Comparison of ENCODE assay signal across 13 cellular contexts in the genomic region with DNA sequence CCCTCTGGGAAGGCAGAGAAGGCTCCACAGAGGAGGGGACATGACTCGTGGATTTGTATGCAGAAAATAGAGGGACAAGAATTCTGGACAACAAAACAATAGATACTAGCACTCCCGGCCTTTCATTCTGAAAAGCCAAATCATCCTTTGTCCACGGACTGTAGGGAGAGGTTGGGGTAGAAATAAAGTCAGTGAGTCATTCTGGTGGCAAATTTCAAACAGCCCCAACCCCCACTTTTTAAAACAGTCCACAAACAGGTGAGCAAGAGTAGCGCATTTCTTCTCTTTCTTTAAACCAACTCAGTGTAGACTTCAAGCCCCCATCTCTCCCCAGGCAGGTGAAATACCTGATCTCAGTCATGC. TPM values are rescaled to one million over a fixed set of nuclear protein-coding genes. Genes with fewer than 3 reads are reported as not detected.
A peak's percentile ranks its signal among the peaks of the same experiment; 100 is the strongest.
DNase-seq lines count a peak whose midpoint lies in the region; ATAC-seq and TF ChIP-seq lines count a peak whose summit lies in the region.
"Had no signal": no experiment of that assay in that cellular context is flagged by ENCODE, and none has a peak within 500 bp of the region (broad histone marks: within the 10 kb centered on the region; RNA-seq: fewer than 3 reads in every experiment).

No MANE protein-coding gene starts in this region.

- H3K4me1 Mint-ChIP-seq in osteocyte (ENCODE audit: unreplicated experiment), result peaks cover 80% of the 10 kb centered on the region

- H3K27me3 ChIP-seq in heart right ventricle, result no peaks in the 10 kb centered on the region
- H3K27me3 ChIP-seq in esophagus muscularis mucosa, result no peaks in the 10 kb centered on the region

- H3K36me3 ChIP-seq in heart right ventricle, result no peaks in the 10 kb centered on the region
- no peaks in the 10 kb centered on the region for H3K36me3 ChIP-seq in esophagus muscularis mucosa
- no peaks in the 10 kb centered on the region for H3K36me3 ChIP-seq in urinary bladder (ENCODE audit: insufficient read depth)

- H3K4me1 ChIP-seq in heart right ventricle, result peaks cover 12 to 42% (median 36%) of the 10 kb centered on the region in 9 donors
- H3K4me1 ChIP-seq in esophagus muscularis mucosa, result peaks cover 46 to 86% (median 81%) of the 10 kb centered on the region in 4 donors
- H3K4me1 ChIP-seq in urinary bladder (ENCODE audit: insufficient read depth), result no peaks in the 10 kb centered on the region

- TF ChIP-seq EP300 in esophagus muscularis mucosa (IDR thresholded peaks at IDR 0.05), result no peak

- peak overlapping the region; percentile 87 for H3K27ac Mint-ChIP-seq in osteocyte (ENCODE audit: unreplicated experiment)
- H3K27ac Mint-ChIP-seq in activated naive CD4-positive, alpha-beta T cell treated with anti-CD3 and anti-CD28 coated beads, Interleukin-2, amount 50 U/mL, for 72 hours, result no peak overlapping the region
- H3K27ac Mint-ChIP-seq: activated T-cell treated with anti-CD3 and anti-CD28 coated beads, Interleukin-2, amount 50 U/mL, for 72 hours had no signal

- no peaks in the 10 kb centered on the region for H3K9me3 Mint-ChIP-seq in osteocyte (ENCODE audit: unreplicated experiment)
- H3K9me3 Mint-ChIP-seq in activated naive CD4-positive, alpha-beta T cell treated with anti-CD3 and anti-CD28 coated beads, Interleukin-2, amount 50 U/mL, for 72 hours, result no peaks in the 10 kb centered on the region
- H3K9me3 Mint-ChIP-seq: activated T-cell treated with anti-CD3 and anti-CD28 coated beads, Interleukin-2, amount 50 U/mL, for 72 hours had no signal

- DNase-seq in heart right ventricle (no peak), left ventricle myocardium superior (no peak), esophagus muscularis mucosa (ENCODE audit: extremely low spot score) (no peak), osteocyte (ENCODE audit: extremely low spot score, unreplicated experiment) (no peak)
- no peak for DNase-seq in activated naive CD4-positive, alpha-beta T cell treated with anti-CD3 and anti-CD28 coated beads, Interleukin-2, amount 50 U/mL, for 72 hours (ENCODE audit: low spot score in 2 of 2)
- DNase-seq: activated T-cell treated with anti-CD3 and anti-CD28 coated beads, Interleukin-2, amount 50 U/mL, for 72 hours; MM.1S; NCI-H510A; SHP77 treated with DMSO at 0.1 percent for 48 hours had no signal

- no peaks in the 10 kb centered on the region for H3K27me3 Mint-ChIP-seq in osteocyte (ENCODE audit: unreplicated experiment)

- TF ChIP-seq POLR2A in esophagus muscularis mucosa (IDR thresholded peaks at IDR 0.05; ENCODE audit: low read depth), result no peak

- H3K4me3 Mint-ChIP-seq in osteocyte (ENCODE audit: unreplicated experiment), result peak overlapping the region; percentile 52
- H3K4me3 Mint-ChIP-seq: activated T-cell treated with anti-CD3 and anti-CD28 coated beads, Interleukin-2, amount 50 U/mL, for 72 hours had no signal

- H3K9me3 ChIP-seq in heart right ventricle (no peaks in the 10 kb centered on the region), esophagus muscularis mucosa (no peaks in the 10 kb centered on the region)

- H3K36me3 Mint-ChIP-seq in osteocyte (ENCODE audit: unreplicated experiment), result no peaks in the 10 kb centered on the region
- no peaks in the 10 kb centered on the region for H3K36me3 Mint-ChIP-seq in activated naive CD4-positive, alpha-beta T cell treated with anti-CD3 and anti-CD28 coated beads, Interleukin-2, amount 50 U/mL, for 72 hours

- TF ChIP-seq CTCF in heart right ventricle (IDR thresholded peaks at IDR 0.05) (no peak), esophagus muscularis mucosa (IDR thresholded peaks at IDR 0.05) (no peak), osteocyte (IDR thresholded peaks at IDR 0.05) (no peak)

- ATAC-seq in heart right ventricle (no peak), left ventricle myocardium superior (no peak), HG03139 (IDR thresholded peaks at IDR 0.05; ENCODE audit: unreplicated experiment) (no peak), GM19463 (IDR thresholded peaks at IDR 0.05; ENCODE audit: unreplicated experiment) (no peak)
- no peak for ATAC-seq in activated naive CD4-positive, alpha-beta T cell treated with anti-CD3 and anti-CD28 coated beads, Interleukin-2, amount 50 U/mL, for 72 hours
- ATAC-seq: activated T-cell treated with anti-CD3 and anti-CD28 coated beads, Interleukin-2, amount 50 U/mL, for 72 hours had no signal

- 41 to 54% methylated on average over 4 of the region's 4 CpGs for WGBS in heart right ventricle, 2 donors
- 38% methylated on average over 4 of the region's 4 CpGs for WGBS in esophagus muscularis mucosa
- WGBS in urinary bladder, result 42% methylated on average over 4 of the region's 4 CpGs

- intact Hi-C loops in heart right ventricle (cut with DNase I), result loop anchor here in 1 of 10 donors (2.0 kb wide), 2 partner anchors 16 to 26 kb away; no protein-coding TSS in a partner anchor
- intact Hi-C loops in left ventricle myocardium superior (cut with micrococcal nuclease), result no loop called here
- intact Hi-C loops in esophagus muscularis mucosa (cut with DNase I), result loop anchor here (2.0 kb wide), 1 partner anchor 24 kb away; no protein-coding TSS in a partner anchor

- H3K27ac ChIP-seq in heart right ventricle (peak overlapping the region; percentile 66 to 91 (median 81)), esophagus muscularis mucosa (replicated peaks in 1 of 4) (peak overlapping the region; percentile 88 to 93 (median 89)), urinary bladder (ENCODE audit: low read depth) (peak overlapping the region; percentile 65)
- H3K27ac ChIP-seq: HL-60 had no signal

- H3K4me3 ChIP-seq in heart right ventricle, result peak overlapping the region in 4 of 10 donors; percentile 11 to 28 (median 18)
- peak overlapping the region; percentile 20 to 30 (median 28) for H3K4me3 ChIP-seq in esophagus muscularis mucosa
- H3K4me3 ChIP-seq in urinary bladder (ENCODE audit: low read depth, low read length), result no peak overlapping the region

RNA-seq across cellular contexts. Expression of gene PTPDC1, which starts 56.1 kb away (rescaled TPM):
- total RNA-seq in heart right ventricle (10 to 100 TPM in 4 of 10 donors, 1 to 10 TPM in 6; 6.3 to 14.7 (median 9.5) TPM), left ventricle myocardium superior (8.3 TPM), esophagus muscularis mucosa (10 to 100 TPM; 15.4 to 21.6 (median 17.8) TPM), osteocyte (9.9 and 11.5 TPM in 2 replicates), urinary bladder (25.1 TPM)
- polyA plus RNA-seq in heart right ventricle (10 to 100 TPM in 1 of 2 donors, 1 to 10 TPM in 1; 5.3 to 14.3 TPM), urinary bladder (3.5 TPM)
- 1 to 10 TPM; 4.2 to 7.4 TPM for total RNA-seq in activated naive CD4-positive, alpha-beta T cell treated with anti-CD3 and anti-CD28 coated beads, Interleukin-2, amount 50 U/mL, for 72 hours
